Comparison of ENCODE assay signal across 17 cellular contexts in genomic region chr12:32170437-32170998, GRCh38.
"Had no signal": no experiment of that assay in that cellular context is flagged by ENCODE, and none has a peak within 500 bp of the region (broad histone marks: within the 10 kb centered on the region; RNA-seq: fewer than 3 reads in every experiment).

No MANE protein-coding gene starts in this region.

- H3K27me3 ChIP-seq: colonic mucosa, heart left ventricle, neutrophil, upper lobe of right lung had no signal

- H3K9me3 ChIP-seq: colonic mucosa, heart left ventricle, upper lobe of right lung had no signal

- ATAC-seq: activated CD8-positive, alpha-beta memory T cell treated with anti-CD3 and anti-CD28 coated beads, Interleukin-2, amount 10 ng/mL, durations not matched to agents 7 days and 5 days; natural killer cell; sciatic nerve; upper lobe of right lung had no signal

- DNase-seq: activated B cell treated with CpG ODN at 0.5 μM for 24 hours; activated CD4-positive, alpha-beta memory T cell treated with anti-CD3 and anti-CD28 coated beads, Interleukin-2, amount 10 ng/mL, durations not matched to agents 7 days and 5 days; activated CD4-positive, alpha-beta T cell treated with anti-CD3 and anti-CD28 coated beads for 4 hours; activated CD8-positive, alpha-beta memory T cell treated with anti-CD3 and anti-CD28 coated beads, Interleukin-2, amount 10 ng/mL, durations not matched to agents 7 days and 5 days; activated naive CD4-positive, alpha-beta T cell treated with Interleukin-2 at 50 U/mL for 16 hours; activated naive CD8-positive, alpha-beta T cell treated with anti-CD3 and anti-CD28 coated beads, Interleukin-2, amount 10 ng/mL, durations not matched to agents 7 days and 5 days; activated T-cell treated with anti-CD3 and anti-CD28 coated beads, Interleukin-2, amount 50 U/mL, for 24 hours; amygdala; colonic mucosa; immature natural killer cell; kidney glomerular epithelial cell; natural killer cell; stimulated activated naive CD4-positive, alpha-beta T cell; upper lobe of right lung had no signal

- H3K4me1 ChIP-seq: colonic mucosa, upper lobe of right lung had no signal

- H3K36me3 ChIP-seq: colonic mucosa, heart left ventricle, neutrophil, upper lobe of right lung had no signal

- H3K27ac ChIP-seq: colonic mucosa, heart left ventricle, neutrophil, upper lobe of right lung had no signal

- H3K4me3 ChIP-seq: colonic mucosa, heart left ventricle, upper lobe of right lung had no signal
